In genomic region chr14:24052656-24053547, GRCh38 we compare ENCODE assay signal across 9 cellular contexts. TPM values are rescaled to one million over a fixed set of nuclear protein-coding genes. Genes with fewer than 3 reads are reported as not detected.
DNase-seq lines count a peak whose midpoint lies in the region; ATAC-seq and TF ChIP-seq lines count a peak whose summit lies in the region.
"Had no signal": no experiment of that assay in that cellular context is flagged by ENCODE, and none has a peak within 500 bp of the region (broad histone marks: within the 10 kb centered on the region; RNA-seq: fewer than 3 reads in every experiment).

No MANE protein-coding gene starts in this region.

- no peaks in the 10 kb centered on the region for H3K79me2 ChIP-seq in OCI-LY1 (ENCODE audit: insufficient read depth, low read length)

- no peaks in the 10 kb centered on the region for H4K20me1 ChIP-seq in OCI-LY1 (ENCODE audit: insufficient read depth, low read length)

- peaks cover 0 to 7% of the 10 kb centered on the region in 2 donors for H3K36me3 Mint-ChIP-seq in activated naive CD4-positive, alpha-beta T cell treated with anti-CD3 and anti-CD28 coated beads, Interleukin-2, amount 50 U/mL, for 72 hours

- ATAC-seq in activated naive CD4-positive, alpha-beta T cell treated with anti-CD3 and anti-CD28 coated beads, Interleukin-2, amount 50 U/mL, for 72 hours = peak; percentile 88
- ATAC-seq in stimulated activated naive CD8-positive, alpha-beta T cell treated with anti-CD3 and anti-CD28 coated beads, Interleukin-15, Interleukin-2, amounts not matched to agents 100 U/mL and 50 U/mL, for 24 hours = peak; percentile 90
- no peak for ATAC-seq in GM19324 (IDR thresholded peaks at IDR 0.05; ENCODE audit: low FRiP score, unreplicated experiment)

- peak overlapping the region; percentile 98 for H3K4me2 ChIP-seq in OCI-LY1 (ENCODE audit: low read length)

- no peak overlapping the region for H2AFZ ChIP-seq in OCI-LY1 (ENCODE audit: low read length)

- H3K36me3 ChIP-seq in OCI-LY1 (ENCODE audit: insufficient read depth, low read length) (no peaks in the 10 kb centered on the region), muscle layer of duodenum (ENCODE audit: control insufficient read depth in 1 of 2, insufficient read depth in 2 of 2, low read length in 2 of 2) (no peaks in the 10 kb centered on the region)

- DNase-seq in activated naive CD4-positive, alpha-beta T cell treated with anti-CD3 and anti-CD28 coated beads, Interleukin-2, amount 50 U/mL, for 72 hours (ENCODE audit: low spot score in 2 of 2) = peak; percentile 57 to 73
- peak; percentile 72 for DNase-seq in stimulated activated naive CD8-positive, alpha-beta T cell treated with anti-CD3 and anti-CD28 coated beads, Interleukin-15, Interleukin-2, amounts not matched to agents 100 U/mL and 50 U/mL, for 24 hours
- DNase-seq in NCI-H1092 (lab: John Stamatoyannopoulos, UW) (no peak), NCI-H748 treated with DMSO at 0.1 percent for 48 hours (lab: John Stamatoyannopoulos, UW) (no peak), RPMI8226 (no peak)

- no peak overlapping the region for H3K9ac ChIP-seq in OCI-LY1 (ENCODE audit: low read length)

- H3K4me3 ChIP-seq in OCI-LY1 (ENCODE audit: low read depth, low read length, poor library complexity, severe bottlenecking) (peak overlapping the region; percentile 76), muscle layer of duodenum (ENCODE audit: low read depth in 1 of 2, low read length in 2 of 2) (peak overlapping the region; percentile 59 to 91)

- H3K4me1 ChIP-seq in OCI-LY1 (ENCODE audit: insufficient read depth, low read length, severe bottlenecking) (peaks cover 16% of the 10 kb centered on the region), muscle layer of duodenum (ENCODE audit: control insufficient read depth in 1 of 2, insufficient read depth in 2 of 2, low read length in 2 of 2) (peaks cover 0 to 12% of the 10 kb centered on the region in 2 donors)

- peaks cover 4% of the 10 kb centered on the region; the same call in 1 of the 2 replicates for H3K27me3 ChIP-seq in OCI-LY1 (ENCODE audit: insufficient read depth, low read length)
- no peaks in the 10 kb centered on the region for H3K27me3 ChIP-seq in muscle layer of duodenum (ENCODE audit: low read depth, low read length)

- H3K9me3 ChIP-seq in OCI-LY1 (ENCODE audit: low read length) = no peaks in the 10 kb centered on the region
- H3K9me3 ChIP-seq in muscle layer of duodenum (ENCODE audit: control insufficient read depth in 1 of 2, low read length in 2 of 2) = no peaks in the 10 kb centered on the region

- no peaks in the 10 kb centered on the region for H3K9me2 ChIP-seq in OCI-LY1 (ENCODE audit: low read depth, low read length)

- TF ChIP-seq CTCF in OCI-LY1 (IDR thresholded peaks at IDR 0.05; ENCODE audit: low read length) = no peak

- H3K27ac ChIP-seq in OCI-LY1 (ENCODE audit: low read depth, low read length, poor library complexity, severe bottlenecking) (no peak overlapping the region), muscle layer of duodenum (ENCODE audit: low read length) (no peak overlapping the region)

- H3F3A ChIP-seq in OCI-LY1 (ENCODE audit: insufficient read depth, low read length) = no peaks in the 10 kb centered on the region

- peak overlapping the region; percentile 40 to 73 for H3K27ac Mint-ChIP-seq in activated naive CD4-positive, alpha-beta T cell treated with anti-CD3 and anti-CD28 coated beads, Interleukin-2, amount 50 U/mL, for 72 hours

- no peaks in the 10 kb centered on the region for H3K9me3 Mint-ChIP-seq in activated naive CD4-positive, alpha-beta T cell treated with anti-CD3 and anti-CD28 coated beads, Interleukin-2, amount 50 U/mL, for 72 hours

RNA-seq across cellular contexts. Expression of gene CARMIL3, which starts 1.1 kb away (rescaled TPM):
- total RNA-seq in activated naive CD4-positive, alpha-beta T cell treated with anti-CD3 and anti-CD28 coated beads, Interleukin-2, amount 50 U/mL, for 72 hours = 1 to 10 TPM; 2.1 to 6.7 TPM

RNA-seq across cellular contexts. Expression of gene CPNE6, which starts 18.5 kb away (rescaled TPM):
- total RNA-seq in activated naive CD4-positive, alpha-beta T cell treated with anti-CD3 and anti-CD28 coated beads, Interleukin-2, amount 50 U/mL, for 72 hours = under 1 TPM in 1 of 2 donors, not detected in 1; 0.14 TPM
- total RNA-seq: T-helper 1 cell treated with Interleukin-12 subunit alpha and Interleukin-12 subunit beta and Interleukin-4 antibody, amounts not matched to agents 30 ng/mL and 1 ng/mL, for 36 hours had no signal

RNA-seq across cellular contexts. Expression of gene PCK2, which starts 41.2 kb away (rescaled TPM):
- total RNA-seq in activated naive CD4-positive, alpha-beta T cell treated with anti-CD3 and anti-CD28 coated beads, Interleukin-2, amount 50 U/mL, for 72 hours = 10 to 100 TPM; 40.9 to 89.2 TPM

Comparison
In these comparisons a context has a peak if more than half of its experiments do, and no peak if none do; other contexts are left out.
1. DNase-seq: peak in activated naive CD4-positive, alpha-beta T cell treated with anti-CD3 and anti-CD28 coated beads, Interleukin-2, amount 50 U/mL, for 72 hours (2 of 2) and stimulated activated naive CD8-positive, alpha-beta T cell treated with anti-CD3 and anti-CD28 coated beads, Interleukin-15, Interleukin-2, amounts not matched to agents 100 U/mL and 50 U/mL, for 24 hours (single experiment); none in NCI-H1092 (single experiment), NCI-H748 treated with DMSO at 0.1 percent for 48 hours (single experiment) and RPMI8226 (single experiment).